In genomic region chr11:2002042-2002776, GRCh38 we compare ENCODE assay signal across 26 cellular contexts. TPM values are rescaled to one million over a fixed set of nuclear protein-coding genes. Genes with fewer than 3 reads are reported as not detected.
A peak's percentile ranks its signal among the peaks of the same experiment; 100 is the strongest.
DNase-seq lines count a peak whose midpoint lies in the region; ATAC-seq, FAIRE-seq and TF ChIP-seq lines count a peak whose summit lies in the region.
"Had no signal": no experiment of that assay in that cellular context is flagged by ENCODE, and none has a peak within 500 bp of the region (broad histone marks: within the 10 kb centered on the region; RNA-seq: fewer than 3 reads in every experiment).

No MANE protein-coding gene starts in this region.

- DNase-seq in activated T-cell treated with anti-CD3 and anti-CD28 coated beads, Interleukin-2, amount 50 U/mL, for 72 hours, result no peak
- no peak for DNase-seq in activated T-cell treated with anti-CD3 and anti-CD28 coated beads, Interleukin-2, amount 50 U/mL, for 48 hours
- DNase-seq in IMR-90 (no peak), pancreas (no peak), GM10266 (ENCODE audit: extremely low spot score) (no peak), NCI-H2227 treated with DMSO at 0.1 percent for 48 hours (lab: John Stamatoyannopoulos, UW) (no peak)
- no peak for DNase-seq in central memory CD8-positive, alpha-beta T cell (ENCODE audit: low spot score in 2 of 2)
- DNase-seq: activated CD4-positive, CD25-positive, alpha-beta regulatory T cell; colonic mucosa; mesenchymal stem cell; MV-4-11; NCI-H1694; NCI-H2171 treated with DMSO at 0.1 percent for 48 hours; NCI-H526 treated with DMSO at 0.1 percent for 48 hours; stimulated activated CD8-positive, alpha-beta memory T cell treated with anti-CD3 and anti-CD28 coated beads, Interleukin-4, amount 100 ng/mL, for 48 hours; substantia nigra had no signal

- in situ Hi-C loops in IMR-90 (cut with MboI; ENCODE audit: low sequenced_read_pairs), result no loop called here

- H4K8ac ChIP-seq in IMR-90 (ENCODE audit: low read depth in 2 of 2, low read length in 2 of 2), result no peak overlapping the region

- no peaks in the 10 kb centered on the region for H3K36me3 ChIP-seq in IMR-90 (ENCODE audit: control insufficient read depth, insufficient read depth, low read length)
- H3K36me3 ChIP-seq in pancreas, result no peaks in the 10 kb centered on the region
- H3K36me3 ChIP-seq: BLaER1 treated with 17β-estradiol and CSF1 and Interleukin-3, amounts not matched to agents 10 nM and 100 nM; colonic mucosa had no signal

- H3K9ac ChIP-seq in IMR-90 (ENCODE audit: low read depth, low read length), result no peak overlapping the region
- H3K9ac ChIP-seq: BLaER1 treated with 17β-estradiol and CSF1 and Interleukin-3, amounts not matched to agents 10 nM and 100 nM; parathyroid adenoma had no signal

- H3K9me1 ChIP-seq in IMR-90 (ENCODE audit: insufficient read depth, low read length), result no peaks in the 10 kb centered on the region

- no peaks in the 10 kb centered on the region for H3K9me3 Mint-ChIP-seq in activated T-cell treated with anti-CD3 and anti-CD28 coated beads, Interleukin-2, amount 50 U/mL, for 72 hours
- no peaks in the 10 kb centered on the region for H3K9me3 Mint-ChIP-seq in central memory CD8-positive, alpha-beta T cell
- H3K9me3 Mint-ChIP-seq: activated T-helper 2 cell treated with anti-CD3 and anti-CD28 coated beads, Interferon-gamma antibody, Interleukin-2, Interleukin-4, amounts not matched to agents 10 μg/mL and 5 μg/mL and 100 μg/mL, durations not matched to agents 14 hours and 24 hours and 36 hours; brain; nephron had no signal

- H3K18ac ChIP-seq in IMR-90 (ENCODE audit: low read depth, low read length), result no peak overlapping the region

- no peaks in the 10 kb centered on the region for H3K27me3 Mint-ChIP-seq in activated T-cell treated with anti-CD3 and anti-CD28 coated beads, Interleukin-2, amount 50 U/mL, for 72 hours (ENCODE audit: low read depth)
- H3K27me3 Mint-ChIP-seq in central memory CD8-positive, alpha-beta T cell, result no peaks in the 10 kb centered on the region
- H3K27me3 Mint-ChIP-seq: brain had no signal

- no peak overlapping the region for H2BK15ac ChIP-seq in IMR-90 (ENCODE audit: low read depth, low read length)

- CTCF ChIA-PET in IMR-90 (lab: Yijun Ruan, JAX), result interaction anchor here (0.8 to 2.1 kb wide), 8 partner anchors 47 to 349 kb away, joined by 3 to 16 read pairs (median 4); no protein-coding TSS in a partner anchor

- dilution Hi-C loops in IMR-90 (cut with HindIII; ENCODE audit: low sequenced_read_pairs, unreplicated experiment), result no loop called here

- H3K27ac Mint-ChIP-seq in activated T-cell treated with anti-CD3 and anti-CD28 coated beads, Interleukin-2, amount 50 U/mL, for 72 hours, result no peak overlapping the region
- no peak overlapping the region for H3K27ac Mint-ChIP-seq in central memory CD8-positive, alpha-beta T cell (ENCODE audit: low read depth)
- H3K27ac Mint-ChIP-seq: activated T-helper 2 cell treated with anti-CD3 and anti-CD28 coated beads, Interferon-gamma antibody, Interleukin-2, Interleukin-4, amounts not matched to agents 10 μg/mL and 5 μg/mL and 100 μg/mL, durations not matched to agents 14 hours and 24 hours and 36 hours; brain; nephron had no signal

- no CpG with 5 or more reads among the region's 42 CpGs for WGBS in IMR-90 (ENCODE audit: extremely low coverage in 2 of 2, insufficient read length in 1 of 2), 2 experiments
- WGBS in pancreas, 2 donors, result no CpG with 5 or more reads among the region's 42 CpGs

- no peak overlapping the region for H3K23ac ChIP-seq in IMR-90 (ENCODE audit: low read depth, low read length)

- H3K14ac ChIP-seq in IMR-90 (replicated peaks; ENCODE audit: low read depth, low read length), result no peak overlapping the region

- H3K4me3 ChIP-seq in IMR-90 (ENCODE audit: insufficient read depth, low read depth, low read length) (no peak overlapping the region), pancreas (no peak overlapping the region)
- H3K4me3 ChIP-seq: BLaER1 treated with 17β-estradiol and CSF1 and Interleukin-3, amounts not matched to agents 10 nM and 100 nM; colonic mucosa had no signal

- H2AK5ac ChIP-seq in IMR-90 (ENCODE audit: low read depth, low read length), result no peak overlapping the region

- H3K79me1 ChIP-seq in IMR-90 (ENCODE audit: low read depth in 1 of 2, low read length in 2 of 2), result no peaks in the 10 kb centered on the region

- no peak overlapping the region for H3K56ac ChIP-seq in IMR-90 (ENCODE audit: extremely low read depth, insufficient read depth, low read length)

- no peak overlapping the region for H4K5ac ChIP-seq in IMR-90 (ENCODE audit: low read depth, low read length)

- no peak overlapping the region for H4K91ac ChIP-seq in IMR-90 (ENCODE audit: insufficient read depth, low read depth, low read length)

- no peak overlapping the region for H2BK120ac ChIP-seq in IMR-90 (ENCODE audit: low read depth, low read length)

- no peaks in the 10 kb centered on the region for H3K36me3 Mint-ChIP-seq in activated T-cell treated with anti-CD3 and anti-CD28 coated beads, Interleukin-2, amount 50 U/mL, for 72 hours (ENCODE audit: insufficient read depth in 2 of 2)
- H3K36me3 Mint-ChIP-seq in central memory CD8-positive, alpha-beta T cell (ENCODE audit: insufficient read depth), result no peaks in the 10 kb centered on the region
- H3K36me3 Mint-ChIP-seq: brain had no signal

- no TSS peak for BruUV-seq in IMR-90 (replicated peaks; lab: Mats Ljungman, UMichigan)

- H2BK20ac ChIP-seq in IMR-90 (ENCODE audit: low read depth, low read length), result no peak overlapping the region

- TF ChIP-seq RAD21 in IMR-90 (IDR thresholded peaks at IDR 0.05; ENCODE audit: low read length), result no peak

- H3K4me1 ChIP-seq in IMR-90 (ENCODE audit: control insufficient read depth, insufficient read depth, low read length) (no peaks in the 10 kb centered on the region), pancreas (no peaks in the 10 kb centered on the region)
- H3K4me1 ChIP-seq: BLaER1 treated with 17β-estradiol and CSF1 and Interleukin-3, amounts not matched to agents 10 nM and 100 nM; colonic mucosa; parathyroid adenoma had no signal

- no peak overlapping the region for H2AFZ ChIP-seq in IMR-90 (replicated peaks; ENCODE audit: low read length, poor library complexity)
- H2AFZ ChIP-seq: parathyroid adenoma had no signal

- H3K4me3 Mint-ChIP-seq in activated T-cell treated with anti-CD3 and anti-CD28 coated beads, Interleukin-2, amount 50 U/mL, for 72 hours, result no peak overlapping the region
- no peak overlapping the region for H3K4me3 Mint-ChIP-seq in central memory CD8-positive, alpha-beta T cell
- H3K4me3 Mint-ChIP-seq: brain, nephron had no signal

- H2AK9ac ChIP-seq in IMR-90 (replicated peaks; ENCODE audit: low read depth, low read length, poor library complexity), result no peak overlapping the region

- H3K27ac ChIP-seq in IMR-90 (ENCODE audit: insufficient read depth, low read length) (no peak overlapping the region), pancreas (no peak overlapping the region)
- H3K27ac ChIP-seq: BLaER1 treated with 17β-estradiol and CSF1 and Interleukin-3, amounts not matched to agents 10 nM and 100 nM; colonic mucosa; parathyroid adenoma had no signal

- H3K9me3 ChIP-seq in IMR-90 (ENCODE audit: control insufficient read depth, insufficient read depth, low read length) (no peaks in the 10 kb centered on the region), pancreas (no peaks in the 10 kb centered on the region)
- H3K9me3 ChIP-seq: BLaER1 treated with 17β-estradiol and CSF1 and Interleukin-3, amounts not matched to agents 10 nM and 100 nM; colonic mucosa had no signal

- no peak for TF ChIP-seq CTCF in IMR-90 (conservative IDR thresholded peaks at IDR 0.05; ENCODE audit: low read depth, low read length)
- TF ChIP-seq CTCF in pancreas (IDR thresholded peaks at IDR 0.05), result no peak
- TF ChIP-seq CTCF in GM10266 (IDR thresholded peaks at IDR 0.05; ENCODE audit: control insufficient read depth, insufficient read depth, low read depth, missing control alignments), result no peak

- H3K4me1 Mint-ChIP-seq in activated T-cell treated with anti-CD3 and anti-CD28 coated beads, Interleukin-2, amount 50 U/mL, for 72 hours (ENCODE audit: low read depth), result no peaks in the 10 kb centered on the region
- no peaks in the 10 kb centered on the region for H3K4me1 Mint-ChIP-seq in central memory CD8-positive, alpha-beta T cell
- H3K4me1 Mint-ChIP-seq: brain, nephron had no signal

- no peak overlapping the region for H2BK5ac ChIP-seq in IMR-90 (ENCODE audit: low read depth, low read length, poor library complexity, severe bottlenecking)

- POLR2A ChIA-PET in IMR-90 (lab: Charles Lee; ENCODE audit: unreplicated experiment), result no interaction called here

- peak; percentile 65 to 68 for ATAC-seq in activated T-cell treated with anti-CD3 and anti-CD28 coated beads, Interleukin-2, amount 50 U/mL, for 72 hours (replicated peaks in 1 of 2)
- ATAC-seq in IMR-90 (ENCODE audit: low read depth) (peak; percentile 66), pancreas (peak; percentile 48 to 69 (median 64)), HG02763 (IDR thresholded peaks at IDR 0.05; ENCODE audit: unreplicated experiment) (no peak)
- peak; percentile 53 for ATAC-seq in central memory CD8-positive, alpha-beta T cell (replicated peaks; ENCODE audit: extremely low read depth, poor library complexity, severe bottlenecking)
- ATAC-seq: HCT116 had no signal

- H3K27me3 ChIP-seq in IMR-90 (ENCODE audit: control insufficient read depth, insufficient read depth, low read length) (no peaks in the 10 kb centered on the region), pancreas (no peaks in the 10 kb centered on the region)
- H3K27me3 ChIP-seq: BLaER1 treated with 17β-estradiol and CSF1 and Interleukin-3, amounts not matched to agents 10 nM and 100 nM; colonic mucosa had no signal

- H3K4me2 ChIP-seq in IMR-90 (ENCODE audit: low read depth, low read length), result no peak overlapping the region
- H3K4me2 ChIP-seq: BLaER1 treated with 17β-estradiol and CSF1 and Interleukin-3, amounts not matched to agents 10 nM and 100 nM had no signal

- H3K4ac ChIP-seq in IMR-90 (ENCODE audit: low read depth, low read length), result no peak overlapping the region

- no peak for TF ChIP-seq POLR2A in IMR-90 (IDR thresholded peaks at IDR 0.05; ENCODE audit: low read depth, low read length)

- H4K20me1 ChIP-seq in IMR-90 (ENCODE audit: insufficient read depth, low read length), result no peaks in the 10 kb centered on the region
- H4K20me1 ChIP-seq: BLaER1 treated with 17β-estradiol and CSF1 and Interleukin-3, amounts not matched to agents 10 nM and 100 nM had no signal

- intact Hi-C loops in IMR-90 (cut with micrococcal nuclease), result no loop called here
- intact Hi-C loops in pancreas (cut with DNase I), result no loop called here

- FAIRE-seq in pancreas (lab: Jason Lieb, UNC), result no peak
- FAIRE-seq: endometrium had no signal

RNA-seq across cellular contexts. Expression of gene H19, which starts 4.6 kb away (rescaled TPM):
- total RNA-seq in activated T-cell treated with anti-CD3 and anti-CD28 coated beads, Interleukin-2, amount 50 U/mL, for 72 hours, result not detected
- total RNA-seq in IMR-90 (2012; rRNA removed) (not detected in 2 replicates), pancreas (100 to 1,000 TPM in 5 of 6 donors, 10 to 100 TPM in 1; 69.5 to 532 (median 190) TPM)
- polyA plus RNA-seq in IMR-90 (2012; rRNA removed) (0.23 and 0.41 TPM in 2 replicates), pancreas (100 to 1,000 TPM; 809 to 814 TPM)
- 0.30 and 0.35 TPM in 2 replicates for polyA plus RNA-seq in IMR-90 (2012; cell fraction: cytosol; rRNA removed)
- polyA plus RNA-seq in IMR-90 (2012; cell fraction: nucleus; rRNA removed; ENCODE audit: low replicate concordance), result 0.70 and 0.84 TPM in 2 replicates
- total RNA-seq: A673; activated CD8-positive, alpha-beta memory T cell treated with anti-CD3 and anti-CD28 coated beads for 36 hours; activated T-helper 2 cell treated with anti-CD3 and anti-CD28 coated beads, Interferon-gamma antibody, Interleukin-2, Interleukin-4, amounts not matched to agents 10 μg/mL and 5 μg/mL and 100 μg/mL, durations not matched to agents 14 hours and 24 hours and 36 hours had no signal

RNA-seq across cellular contexts. Expression of gene MRPL23, which starts 55.1 kb away (rescaled TPM):
- 10 to 100 TPM; 59.4 to 60.3 TPM for total RNA-seq in activated T-cell treated with anti-CD3 and anti-CD28 coated beads, Interleukin-2, amount 50 U/mL, for 72 hours
- total RNA-seq in IMR-90 (2012; rRNA removed), result 114 and 133 TPM in 2 replicates
- 68.4 and 93.0 TPM in 2 replicates for polyA plus RNA-seq in IMR-90 (2012; rRNA removed)
- polyA plus RNA-seq in IMR-90 (2012; cell fraction: cytosol; rRNA removed), result 178 and 245 TPM in 2 replicates
- 76.2 and 83.6 TPM in 2 replicates for polyA plus RNA-seq in IMR-90 (2012; cell fraction: nucleus; rRNA removed; ENCODE audit: low replicate concordance)
- 10 to 100 TPM; 16.7 to 58.1 (median 31.5) TPM for total RNA-seq in pancreas
- polyA plus RNA-seq in pancreas, result 10 to 100 TPM; 79.3 to 92.1 TPM

Comparison
In these comparisons a context has a peak if more than half of its experiments do, and no peak if none do; other contexts are left out.
1. RNA of gene H19, which starts 4.6 kb away (total RNA-seq): 69.5 to 532 TPM in pancreas; not detected in activated T-cell treated with anti-CD3 and anti-CD28 coated beads, Interleukin-2, amount 50 U/mL, for 72 hours and not detected in IMR-90; every median in the first group is over 10 times any median in the second.